22 cellular contexts compared by ENCODE assay signal in genomic region chr5:82806513-82806912, GRCh38.
A peak's percentile ranks its signal among the peaks of the same experiment; 100 is the strongest.
DNase-seq lines count a peak whose midpoint lies in the region; ATAC-seq, FAIRE-seq and TF ChIP-seq lines count a peak whose summit lies in the region.
"Had no signal": no experiment of that assay in that cellular context is flagged by ENCODE, and none has a peak within 500 bp of the region (broad histone marks: within the 10 kb centered on the region; RNA-seq: fewer than 3 reads in every experiment).

No MANE protein-coding gene starts in this region.

- CTCF ChIA-PET in PC-3 (lab: Charles Lee): no interaction called here

- H3K4me3 ChIP-seq in PC-3 (ENCODE audit: low read length): no peak overlapping the region
- no peak overlapping the region for H3K4me3 ChIP-seq in astrocyte (ENCODE audit: insufficient read depth, low read depth, low read length)
- H3K4me3 ChIP-seq in choroid plexus epithelial cell (ENCODE audit: low read depth, low read length): no peak overlapping the region
- H3K4me3 ChIP-seq in fibroblast of the aortic adventitia (ENCODE audit: low read depth, low read length): no peak overlapping the region
- H3K4me3 ChIP-seq: A549, SK-N-MC had no signal

- H3K27ac ChIP-seq in PC-3 (ENCODE audit: low read length) (no peak overlapping the region), astrocyte (ENCODE audit: low read depth, low read length) (no peak overlapping the region)
- H3K27ac ChIP-seq: A549, SK-N-MC had no signal

- H3K4me2 ChIP-seq in PC-3 (ENCODE audit: low read length) (no peak overlapping the region), astrocyte (ENCODE audit: low read length) (no peak overlapping the region)
- H3K4me2 ChIP-seq: A549 had no signal

- H3K4me3 Mint-ChIP-seq in astrocyte (ENCODE audit: unreplicated experiment): no peak overlapping the region

- no peak for ATAC-seq in PC-3
- ATAC-seq: A549 had no signal

- no peaks in the 10 kb centered on the region for H3K27me3 ChIP-seq in PC-3 (ENCODE audit: low read length)
- no peaks in the 10 kb centered on the region for H3K27me3 ChIP-seq in astrocyte (ENCODE audit: insufficient read depth, low read length)
- H3K27me3 ChIP-seq: BE2C had no signal

- H3K4me1 ChIP-seq in PC-3 (ENCODE audit: insufficient read depth, low read length) (no peaks in the 10 kb centered on the region), astrocyte (ENCODE audit: insufficient read depth, low read length) (no peaks in the 10 kb centered on the region)
- H3K4me1 ChIP-seq: A549, BE2C had no signal

- H3K9me3 Mint-ChIP-seq in astrocyte (ENCODE audit: unreplicated experiment): peaks cover 2% of the 10 kb centered on the region

- FAIRE-seq in astrocyte (lab: Jason Lieb, UNC): no peak
- FAIRE-seq: A549, H54 had no signal

- H3K9me3 ChIP-seq in PC-3 (ENCODE audit: low read length) (no peaks in the 10 kb centered on the region), astrocyte (ENCODE audit: insufficient read depth, low read depth, low read length) (no peaks in the 10 kb centered on the region)
- H3K9me3 ChIP-seq: A549, BE2C had no signal

- no peaks in the 10 kb centered on the region for H3K27me3 Mint-ChIP-seq in astrocyte (ENCODE audit: low read depth, unreplicated experiment)

- H3K4me1 Mint-ChIP-seq in astrocyte (ENCODE audit: low read depth, unreplicated experiment): no peaks in the 10 kb centered on the region

- no TSS peak for BruUV-seq in PC-3 (replicated peaks; lab: Mats Ljungman, UMichigan)

- H3K36me3 Mint-ChIP-seq in astrocyte (ENCODE audit: low read depth, unreplicated experiment): no peaks in the 10 kb centered on the region

- H3K36me3 ChIP-seq in PC-3 (ENCODE audit: low read depth, low read length) (no peaks in the 10 kb centered on the region), astrocyte (ENCODE audit: insufficient read depth, low read length) (no peaks in the 10 kb centered on the region)
- H3K36me3 ChIP-seq: BE2C had no signal

- H3K27ac Mint-ChIP-seq in astrocyte (ENCODE audit: unreplicated experiment): no peak overlapping the region

- no peaks in the 10 kb centered on the region for H3K79me2 ChIP-seq in PC-3 (ENCODE audit: low read length)
- H3K79me2 ChIP-seq in astrocyte (ENCODE audit: insufficient read depth, low read length): no peaks in the 10 kb centered on the region

- intact Hi-C loops in PC-3 (cut with micrococcal nuclease): no loop called here

- H4K20me1 ChIP-seq in PC-3 (ENCODE audit: low read length) (no peaks in the 10 kb centered on the region), astrocyte (ENCODE audit: insufficient read depth, low read length) (no peaks in the 10 kb centered on the region)

- TF ChIP-seq CTCF in PC-3 (conservative IDR thresholded peaks at IDR 0.05; ENCODE audit: low read depth, low read length) (no peak), astrocyte (IDR thresholded peaks at IDR 0.05; ENCODE audit: insufficient read depth, low read depth, low read length) (no peak), choroid plexus epithelial cell (conservative IDR thresholded peaks at IDR 0.05; ENCODE audit: low read depth, low read length) (no peak), fibroblast of the aortic adventitia (IDR thresholded peaks at IDR 0.05; ENCODE audit: insufficient read depth, low read length) (no peak)

- no peaks in the 10 kb centered on the region for H3F3A ChIP-seq in PC-3 (ENCODE audit: low read length, unreplicated experiment)

- H3K9ac ChIP-seq in PC-3 (ENCODE audit: low read length) (no peak overlapping the region), astrocyte (ENCODE audit: low read length) (no peak overlapping the region)

- POLR2A ChIA-PET in PC-3 (lab: Charles Lee; ENCODE audit: unreplicated experiment): no interaction called here

- peak; percentile 20 for DNase-seq in PC-3
- peak; percentile 45 for DNase-seq in astrocyte (ENCODE audit: low read depth)
- peak; percentile 51 for DNase-seq in choroid plexus epithelial cell (ENCODE audit: low read depth)
- DNase-seq in fibroblast of the aortic adventitia (ENCODE audit: low read depth): peak; percentile 30
- DNase-seq in UCSD-AML1 (lab: John Stamatoyannopoulos, UW; ENCODE audit: unreplicated experiment): no peak
- no peak for DNase-seq in NCI-H82 treated with DMSO at 0.1 percent for 48 hours (lab: John Stamatoyannopoulos, UW; ENCODE audit: unreplicated experiment)
- no peak for DNase-seq in AG08396 (ENCODE audit: low spot score)
- DNase-seq in DMS114 treated with DMSO at 0.1 percent for 48 hours (lab: John Stamatoyannopoulos, UW; ENCODE audit: unreplicated experiment): no peak
- DNase-seq: BE2C, DMS79 treated with DMSO at 0.1 percent for 48 hours, Kasumi-1, MM.1S, NCI-H1048, NCI-H1436 treated with DMSO at 0.1 percent for 48 hours, NCI-H2029, NCI-H345, NCI-H524, NCI-H774, SHP77 had no signal

- H2AFZ ChIP-seq in PC-3 (ENCODE audit: low read length): no peak overlapping the region
- H2AFZ ChIP-seq in astrocyte (ENCODE audit: low read depth, low read length): no peak overlapping the region

- no peaks in the 10 kb centered on the region for H3K9me2 ChIP-seq in PC-3 (replicated peaks; ENCODE audit: low read length)

Comparison
In these comparisons a context has a peak if more than half of its experiments do, and no peak if none do; other contexts are left out.
1. DNase-seq: peak in PC-3 (single experiment), astrocyte (single experiment), choroid plexus epithelial cell (single experiment) and fibroblast of the aortic adventitia (single experiment); none in UCSD-AML1 (single experiment), NCI-H82 treated with DMSO at 0.1 percent for 48 hours (single experiment), AG08396 (single experiment) and DMS114 treated with DMSO at 0.1 percent for 48 hours (single experiment).